In genomic region chr4:158949094-158949493, GRCh38 we compare ENCODE assay signal across 12 cellular contexts.
A peak's percentile ranks its signal among the peaks of the same experiment; 100 is the strongest.
DNase-seq lines count a peak whose midpoint lies in the region; ATAC-seq, FAIRE-seq and TF ChIP-seq lines count a peak whose summit lies in the region.
"Had no signal": no experiment of that assay in that cellular context is flagged by ENCODE, and none has a peak within 500 bp of the region (broad histone marks: within the 10 kb centered on the region; RNA-seq: fewer than 3 reads in every experiment).

No MANE protein-coding gene starts in this region.

- no peaks in the 10 kb centered on the region for H3K4me1 ChIP-seq in GM12878 (ENCODE audit: control insufficient read depth, insufficient read depth, low read length)
- H3K4me1 ChIP-seq: colonic mucosa had no signal

- no peak for FAIRE-seq in GM12878 (lab: Jason Lieb, UNC)

- TF ChIP-seq POLR2A in GM12878 (IDR thresholded peaks at IDR 0.05; ENCODE audit: low read depth, low read length) = no peak

- no peak overlapping the region for H3K4me2 ChIP-seq in GM12878 (ENCODE audit: control insufficient read depth, insufficient read depth)

- no peak for TF ChIP-seq RAD21 in GM12878 (IDR thresholded peaks at IDR 0.05; ENCODE audit: insufficient read depth, low read depth, low read length)

- SMC1A ChIA-PET in GM12878 (lab: Charles Lee; ENCODE audit: uncharacterized antibody, unreplicated experiment) = interaction anchor here (1.2 kb wide), 1 partner anchor 15 kb away, joined by 3 read pairs; no protein-coding TSS in a partner anchor

- CTCF ChIA-PET in GM12878 (lab: Yijun Ruan, JAX) = no interaction called here

- in situ Hi-C loops in GM12878 (cut with MboI) = no loop called here

- intact Hi-C loops in GM12878 (cut with micrococcal nuclease; ENCODE audit: unreplicated experiment) (no loop called here), left colon (cut with DNase I, micrococcal nuclease) (no loop called here)

- H2AFZ ChIP-seq in GM12878 (ENCODE audit: control insufficient read depth, low read depth, low read length) = no peak overlapping the region

- H3K9ac ChIP-seq in GM12878 (ENCODE audit: control insufficient read depth, insufficient read depth, low read length) = no peak overlapping the region

- no peaks in the 10 kb centered on the region for H3K36me3 ChIP-seq in GM12878 (ENCODE audit: control insufficient read depth in 2 of 2, insufficient read depth in 2 of 2, low read length in 1 of 2)
- H3K36me3 ChIP-seq: colonic mucosa, tibial nerve had no signal

- no peaks in the 10 kb centered on the region for H4K20me1 ChIP-seq in GM12878 (ENCODE audit: control insufficient read depth, insufficient read depth)

- H3K4me3 ChIP-seq in GM12878 = no peak overlapping the region
- H3K4me3 ChIP-seq: colonic mucosa, tibial nerve had no signal

- DNase-seq in ELR (ENCODE audit: low read depth) = peak; percentile 70
- DNase-seq in GM12878 (ENCODE audit: low read depth, low spot score) = no peak
- DNase-seq in left colon = no peak
- DNase-seq in SIG-M5 (lab: John Stamatoyannopoulos, UW) = no peak
- DNase-seq in NCI-H1048 (lab: John Stamatoyannopoulos, UW) = no peak
- DNase-seq in activated CD8-positive, alpha-beta memory T cell treated with anti-CD3 and anti-CD28 coated beads, Interleukin-2, amount 50 U/mL, for 4 hours = no peak
- DNase-seq: activated CD4-positive, alpha-beta T cell treated with anti-CD3 and anti-CD28 coated beads, Interleukin-2, amount 10 ng/mL, durations not matched to agents 7 days and 5 days; CD4-positive, alpha-beta memory T cell; colonic mucosa had no signal

- no peak for TF ChIP-seq EP300 in GM12878 (IDR thresholded peaks at IDR 0.05; ENCODE audit: borderline replicate concordance in 1 of 2, control insufficient read depth in 1 of 2, low read depth in 2 of 2, low read length in 2 of 2)

- H3K79me2 ChIP-seq in GM12878 (ENCODE audit: control insufficient read depth, insufficient read depth, low read length) = no peaks in the 10 kb centered on the region

- RAD21 ChIA-PET in GM12878 (lab: Charles Lee; ENCODE audit: unreplicated experiment) = no interaction called here

- H3K27me3 ChIP-seq in GM12878 (replicated peaks in 1 of 2; ENCODE audit: control insufficient read depth in 2 of 2, insufficient read depth in 2 of 2, low read length in 1 of 2) = no peaks in the 10 kb centered on the region
- H3K27me3 ChIP-seq: colonic mucosa, tibial nerve had no signal

- peaks cover 5% of the 10 kb centered on the region; the same call in 2 of the 3 replicates for H3K9me3 ChIP-seq in GM12878 (replicated peaks; ENCODE audit: control insufficient read depth, insufficient read depth, low read length)
- H3K9me3 ChIP-seq: colonic mucosa had no signal

- no peak for TF ChIP-seq CTCF in GM12878 (IDR thresholded peaks at IDR 0.05 in 2 of 3, conservative IDR thresholded peaks at IDR 0.05 in 1 of 3; ENCODE audit: control insufficient read depth in 2 of 3, extremely low read depth in 1 of 3, insufficient read depth in 1 of 3, low read depth in 3 of 3, low read length in 3 of 3)

- BruUV-seq in GM12878 (replicated peaks; lab: Mats Ljungman, UMichigan) = no TSS peak

- ATAC-seq in HG03342 (IDR thresholded peaks at IDR 0.05; ENCODE audit: unreplicated experiment) (peak; percentile 86), GM12878 (peak; percentile 63), left colon (peak; percentile 53), GM21717 (IDR thresholded peaks at IDR 0.05; ENCODE audit: unreplicated experiment) (no peak)

- POLR2A ChIA-PET in GM12878 (lab: Charles Lee) = interaction anchor here (0.5 kb wide), 1 partner anchor 55 kb away, joined by 3 read pairs; no protein-coding TSS in a partner anchor

- no peak overlapping the region for H3K27ac ChIP-seq in GM12878 (ENCODE audit: control insufficient read depth, insufficient read depth)
- H3K27ac ChIP-seq: colonic mucosa, tibial nerve had no signal

TF ChIP-seq in GM12878, 131 proteins besides CTCF, POLR2A, EP300 and RAD21:
- TF ChIP-seq KDM1A (IDR thresholded peaks at IDR 0.05; ENCODE audit: borderline replicate concordance) (no peak), TCF7 (IDR thresholded peaks at IDR 0.05; ENCODE audit: borderline replicate concordance) (no peak), PAX5 (IDR thresholded peaks at IDR 0.05; ENCODE audit: borderline replicate concordance, low read depth, low read length) (no peak), ZBED1 (IDR thresholded peaks at IDR 0.05; ENCODE audit: borderline replicate concordance) (no peak), REST (IDR thresholded peaks at IDR 0.05; ENCODE audit: low read depth, low read length) (no peak), MEF2B (IDR thresholded peaks at IDR 0.05; ENCODE audit: partially characterized antibody, poor library complexity, severe bottlenecking) (no peak), JUND (IDR thresholded peaks at IDR 0.05; ENCODE audit: low read depth, low read length) (no peak), BHLHE40 (IDR thresholded peaks at IDR 0.05; ENCODE audit: borderline replicate concordance in 1 of 2, low read depth in 2 of 2, low read length in 1 of 2) (no peak), BCL11A (IDR thresholded peaks at IDR 0.05; ENCODE audit: low read depth, low read length) (no peak), SUPT20H (IDR thresholded peaks at IDR 0.05; ENCODE audit: borderline replicate concordance, control insufficient read depth, low read depth, low read length) (no peak)
